In the genomic region with DNA sequence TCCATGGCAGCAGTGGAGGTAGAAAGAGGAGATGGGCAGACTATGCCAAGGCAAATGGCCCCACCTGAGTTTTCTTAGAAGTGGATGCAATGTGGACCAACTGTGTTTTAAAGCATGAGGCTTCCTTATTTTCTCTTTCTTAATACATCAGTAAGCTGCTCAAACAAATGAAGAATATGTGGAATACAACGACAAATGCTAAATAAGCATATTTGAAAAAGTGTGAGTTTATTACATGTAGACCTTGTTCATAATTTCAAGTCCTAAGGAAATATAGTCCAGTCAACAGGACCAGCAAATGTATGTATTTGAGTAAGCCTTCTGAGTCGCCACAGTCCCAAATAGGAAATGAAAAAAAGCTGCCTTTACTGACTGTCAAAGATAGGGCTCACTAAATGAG, we compare ENCODE assay signal across 21 cellular contexts.
DNase-seq lines count a peak whose midpoint lies in the region; ATAC-seq, FAIRE-seq and TF ChIP-seq lines count a peak whose summit lies in the region.
"Had no signal": no experiment of that assay in that cellular context is flagged by ENCODE, and none has a peak within 500 bp of the region (broad histone marks: within the 10 kb centered on the region; RNA-seq: fewer than 3 reads in every experiment).

No MANE protein-coding gene starts in this region.

- H3K27ac ChIP-seq in A549, result no peak overlapping the region
- H3K27ac ChIP-seq in BLaER1 treated with 17β-estradiol and CSF1 and Interleukin-3, amounts not matched to agents 10 nM and 100 nM, result peak overlapping the region in 7 of 11 experiments; percentile 12 to 95 (median 91); a peak in 13 of 22 replicates
- H3K27ac ChIP-seq in caudate nucleus (ENCODE audit: low read depth, low read length), result peak overlapping the region; percentile 49
- H3K27ac ChIP-seq: GM23248 had no signal

- H3K4me1 ChIP-seq in A549, result peaks cover 25% of the 10 kb centered on the region
- peaks cover 82 to 95% (median 92%) of the 10 kb centered on the region in 10 experiments for H3K4me1 ChIP-seq in BLaER1 treated with 17β-estradiol and CSF1 and Interleukin-3, amounts not matched to agents 10 nM and 100 nM

- H4K20me1 ChIP-seq in BLaER1 treated with 17β-estradiol and CSF1 and Interleukin-3, amounts not matched to agents 10 nM and 100 nM, result peaks cover 0 to 19% (median 0%) of the 10 kb centered on the region in 11 experiments; a peak in 6 of 22 replicates

- H3K4me2 ChIP-seq in A549, result no peak overlapping the region
- peak overlapping the region in 10 of 11 experiments; percentile 11 to 76 (median 32); a peak in 15 of 22 replicates for H3K4me2 ChIP-seq in BLaER1 treated with 17β-estradiol and CSF1 and Interleukin-3, amounts not matched to agents 10 nM and 100 nM

- no peaks in the 10 kb centered on the region for H3K9me3 Mint-ChIP-seq in immature natural killer cell
- H3K9me3 Mint-ChIP-seq: CD14-positive monocyte; CD4-positive, alpha-beta T cell; CD8-positive, alpha-beta memory T cell had no signal

- H3K9me3 ChIP-seq in A549, result no peaks in the 10 kb centered on the region
- H3K9me3 ChIP-seq in BLaER1 treated with 17β-estradiol and CSF1 and Interleukin-3, amounts not matched to agents 10 nM and 100 nM (replicated peaks in 1 of 11), result no peaks in the 10 kb centered on the region

- ATAC-seq in A549 (no peak), HG02798 (IDR thresholded peaks at IDR 0.05; ENCODE audit: poor library complexity, unreplicated experiment) (no peak)
- ATAC-seq: GM12878 had no signal

- no peak overlapping the region for H3K27ac Mint-ChIP-seq in immature natural killer cell
- H3K27ac Mint-ChIP-seq: CD14-positive monocyte; CD4-positive, alpha-beta T cell; CD8-positive, alpha-beta memory T cell had no signal

- TF ChIP-seq POLR2A in A549 (IDR thresholded peaks at IDR 0.05; ENCODE audit: low read length), result no peak

- H3K36me3 ChIP-seq in BLaER1 treated with 17β-estradiol and CSF1 and Interleukin-3, amounts not matched to agents 10 nM and 100 nM, result peaks cover 23 to 48% (median 32%) of the 10 kb centered on the region in 11 experiments

- H3K4me1 Mint-ChIP-seq in immature natural killer cell, result no peaks in the 10 kb centered on the region
- H3K4me1 Mint-ChIP-seq: CD8-positive, alpha-beta memory T cell had no signal

- FAIRE-seq in A549 (lab: Jason Lieb, UNC), result no peak
- FAIRE-seq: D721Med, GM12878, GM19239, H1 had no signal

- H3K4me3 ChIP-seq in A549, result no peak overlapping the region
- no peak overlapping the region for H3K4me3 ChIP-seq in BLaER1 treated with 17β-estradiol and CSF1 and Interleukin-3, amounts not matched to agents 10 nM and 100 nM
- H3K4me3 ChIP-seq: GM12878, GM23248 had no signal

- DNase-seq in A549 (ENCODE audit: low read depth in 1 of 2, low spot score in 1 of 2) (no peak), caudate nucleus (lab: John Stamatoyannopoulos, UW) (no peak), immature natural killer cell (no peak), Kasumi-1 (lab: John Stamatoyannopoulos, UW) (no peak)
- DNase-seq: 8988T; CD4-positive, alpha-beta T cell; CD8-positive, alpha-beta memory T cell; DMS 273 treated with DMSO at 0.1 percent for 48 hours; DMS79; EL; GDM1; GM23248; H7; HCEC 1CT had no signal

- TF ChIP-seq CTCF in A549 (IDR thresholded peaks at IDR 0.05), result no peak

- POLR2A ChIA-PET in A549 (lab: Yijun Ruan, JAX), result no interaction called here

- peaks cover 0 to 6% (median 2%) of the 10 kb centered on the region in 3 donors for H3K27me3 Mint-ChIP-seq in immature natural killer cell (ENCODE audit: low read depth in 3 of 3)

- no peak overlapping the region for H3K9ac ChIP-seq in BLaER1 treated with 17β-estradiol and CSF1 and Interleukin-3, amounts not matched to agents 10 nM and 100 nM
- H3K9ac ChIP-seq: GM23248 had no signal

- no peaks in the 10 kb centered on the region for H3K27me3 ChIP-seq in BLaER1 treated with 17β-estradiol and CSF1 and Interleukin-3, amounts not matched to agents 10 nM and 100 nM

- no peaks in the 10 kb centered on the region for H3K36me3 Mint-ChIP-seq in immature natural killer cell
- H3K36me3 Mint-ChIP-seq: CD14-positive monocyte; CD8-positive, alpha-beta memory T cell had no signal

- CTCF ChIA-PET in A549 (lab: Yijun Ruan, JAX), result interaction anchor here (1.0 to 1.2 kb wide), 2 partner anchors 15 to 350 kb away, joined by 3 read pairs; no protein-coding TSS in a partner anchor

- H3K4me3 Mint-ChIP-seq in immature natural killer cell, result no peak overlapping the region
- H3K4me3 Mint-ChIP-seq: CD14-positive monocyte; CD4-positive, alpha-beta T cell; CD8-positive, alpha-beta memory T cell had no signal

- no peak for TF ChIP-seq EP300 in A549 (IDR thresholded peaks at IDR 0.05)

- no peak for TF ChIP-seq RAD21 in A549 (conservative IDR thresholded peaks at IDR 0.05 in 1 of 2, IDR thresholded peaks at IDR 0.05 in 1 of 2)

- WGBS in A549 (ENCODE audit: missing lambda C conversion rate), result 97% methylated on average over 2 of the region's 2 CpGs

TF ChIP-seq in A549, 52 proteins besides CTCF, POLR2A, EP300 and RAD21:
- TF ChIP-seq MAFK (IDR thresholded peaks at IDR 0.05; ENCODE audit: partially characterized antibody), result peak; percentile 86
- no peak for TF ChIP-seq NPAS2 (CRISPR knock-in tag; IDR thresholded peaks at IDR 0.05; ENCODE audit: borderline replicate concordance)
TF ChIP-seq in A549: peak in this region for 1.

Comparison
In these comparisons a context has a peak if more than half of its experiments do, and no peak if none do; other contexts are left out.
1. H3K27ac ChIP-seq: peak in BLaER1 treated with 17β-estradiol and CSF1 and Interleukin-3, amounts not matched to agents 10 nM and 100 nM (7 of 11) and caudate nucleus (single experiment); none in A549 (0 of 2).